Comparison of ENCODE assay signal across 1 cellular context in genomic region chr10:61629594-61629993, GRCh38.
TF ChIP-seq lines count a peak whose summit lies in the region.

No MANE protein-coding gene starts in this region.

TF ChIP-seq in K562, 482 proteins besides CTCF, POLR2A, EP300 and RAD21:
- TF ChIP-seq LCOR (CRISPR knock-in tag; IDR thresholded peaks at IDR 0.05) (no peak), NRF1 (conservative IDR thresholded peaks at IDR 0.05 in 1 of 2, IDR thresholded peaks at IDR 0.05 in 1 of 2) (no peak), ZFX (CRISPR knock-in tag; IDR thresholded peaks at IDR 0.05) (no peak), LARP7 (IDR thresholded peaks at IDR 0.05) (no peak), HNRNPUL1 (IDR thresholded peaks at IDR 0.05; ENCODE audit: low read length) (no peak), ZNF274 (IDR thresholded peaks at IDR 0.05; ENCODE audit: borderline replicate concordance, low read depth, low read length) (no peak), CCNT2 (IDR thresholded peaks at IDR 0.05; ENCODE audit: borderline replicate concordance, extremely low read depth, insufficient read length, low read depth, low read length) (no peak), ARHGAP35 (IDR thresholded peaks at IDR 0.05; ENCODE audit: partially characterized antibody) (no peak), HDGF (IDR thresholded peaks at IDR 0.05) (no peak), MBD1 (CRISPR knock-in tag; IDR thresholded peaks at IDR 0.05) (no peak), ZNF347 (CRISPR knock-in tag; IDR thresholded peaks at IDR 0.05; ENCODE audit: low read depth) (no peak), E4F1 (CRISPR knock-in tag; IDR thresholded peaks at IDR 0.05; ENCODE audit: borderline replicate concordance) (no peak)
- TF ChIP-seq, protein P1, sequence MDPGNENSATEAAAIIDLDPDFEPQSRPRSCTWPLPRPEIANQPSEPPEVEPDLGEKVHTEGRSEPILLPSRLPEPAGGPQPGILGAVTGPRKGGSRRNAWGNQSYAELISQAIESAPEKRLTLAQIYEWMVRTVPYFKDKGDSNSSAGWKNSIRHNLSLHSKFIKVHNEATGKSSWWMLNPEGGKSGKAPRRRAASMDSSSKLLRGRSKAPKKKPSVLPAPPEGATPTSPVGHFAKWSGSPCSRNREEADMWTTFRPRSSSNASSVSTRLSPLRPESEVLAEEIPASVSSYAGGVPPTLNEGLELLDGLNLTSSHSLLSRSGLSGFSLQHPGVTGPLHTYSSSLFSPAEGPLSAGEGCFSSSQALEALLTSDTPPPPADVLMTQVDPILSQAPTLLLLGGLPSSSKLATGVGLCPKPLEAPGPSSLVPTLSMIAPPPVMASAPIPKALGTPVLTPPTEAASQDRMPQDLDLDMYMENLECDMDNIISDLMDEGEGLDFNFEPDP (CRISPR knock-in tag; IDR thresholded peaks at IDR 0.05), result no peak
- TF ChIP-seq, protein P2, sequence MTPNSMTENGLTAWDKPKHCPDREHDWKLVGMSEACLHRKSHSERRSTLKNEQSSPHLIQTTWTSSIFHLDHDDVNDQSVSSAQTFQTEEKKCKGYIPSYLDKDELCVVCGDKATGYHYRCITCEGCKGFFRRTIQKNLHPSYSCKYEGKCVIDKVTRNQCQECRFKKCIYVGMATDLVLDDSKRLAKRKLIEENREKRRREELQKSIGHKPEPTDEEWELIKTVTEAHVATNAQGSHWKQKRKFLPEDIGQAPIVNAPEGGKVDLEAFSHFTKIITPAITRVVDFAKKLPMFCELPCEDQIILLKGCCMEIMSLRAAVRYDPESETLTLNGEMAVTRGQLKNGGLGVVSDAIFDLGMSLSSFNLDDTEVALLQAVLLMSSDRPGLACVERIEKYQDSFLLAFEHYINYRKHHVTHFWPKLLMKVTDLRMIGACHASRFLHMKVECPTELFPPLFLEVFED (CRISPR knock-in tag; conservative IDR thresholded peaks at IDR 0.05), result no peak
